ENCODE assay signal across 8 cellular contexts in the genomic region with DNA sequence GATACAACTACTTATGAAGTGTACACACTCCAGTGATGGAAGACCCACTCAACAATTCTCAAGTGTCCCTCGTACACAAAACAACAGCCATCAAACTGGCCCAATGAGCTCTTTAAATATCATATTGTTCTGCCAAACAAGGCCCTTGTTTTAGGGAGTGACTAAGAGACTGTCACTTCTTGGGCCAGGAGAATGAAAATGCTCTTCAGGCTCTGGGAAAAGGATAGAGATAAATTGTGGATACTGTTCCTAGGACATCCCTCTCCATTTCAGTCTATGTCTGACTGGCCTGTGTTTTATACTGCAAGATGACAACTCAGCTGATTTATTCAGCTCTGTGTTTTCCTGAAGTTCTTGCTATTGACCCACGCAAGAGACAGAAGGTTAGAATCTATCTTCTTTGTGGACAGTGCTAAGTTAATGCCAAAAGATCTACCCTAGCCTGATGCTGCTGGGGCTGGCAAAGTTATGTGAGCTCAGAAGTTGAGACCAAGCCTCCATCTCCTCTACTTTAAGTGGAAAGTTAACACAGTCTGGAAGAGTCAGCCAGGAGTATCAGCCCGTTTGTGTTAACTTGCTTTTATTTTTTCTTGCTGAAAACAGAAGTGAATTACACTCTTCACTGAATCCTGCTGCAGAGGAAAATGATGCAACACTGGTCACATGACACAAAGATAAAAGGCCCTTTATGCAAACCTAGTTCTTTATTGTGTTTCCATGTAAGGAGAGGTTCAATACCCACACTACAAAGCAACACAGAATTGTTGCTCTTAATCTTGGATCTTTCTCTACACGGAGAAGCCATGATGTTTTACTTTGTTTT. TPM values are rescaled to one million over a fixed set of nuclear protein-coding genes. Genes with fewer than 3 reads are reported as not detected.
DNase-seq lines count a peak whose midpoint lies in the region; ATAC-seq and TF ChIP-seq lines count a peak whose summit lies in the region.

No MANE protein-coding gene starts in this region.

- H3K4me2 ChIP-seq in mammary epithelial cell (ENCODE audit: insufficient read depth, low read depth, low read length), result no peak overlapping the region

- ATAC-seq in HG03439 (IDR thresholded peaks at IDR 0.05; ENCODE audit: unreplicated experiment), result no peak

- H2AFZ ChIP-seq in mammary epithelial cell (ENCODE audit: low read depth, low read length), result peak overlapping the region; percentile 62

- WGBS in mammary epithelial cell (ENCODE audit: low coverage, missing lambda C conversion rate), result 61% methylated on average over 4 of the region's 4 CpGs

- intact Hi-C loops in mammary epithelial cell (cut with micrococcal nuclease), result no loop called here

- TF ChIP-seq CTCF in mammary epithelial cell (conservative IDR thresholded peaks at IDR 0.05 in 1 of 2, IDR thresholded peaks at IDR 0.05 in 1 of 2; ENCODE audit: extremely low read depth in 1 of 2, insufficient read depth in 1 of 2, low read depth in 1 of 2, low read length in 2 of 2), result no peak

- H3K4me3 ChIP-seq in mammary epithelial cell (replicated peaks in 1 of 3; ENCODE audit: insufficient read depth in 1 of 3, low read depth in 2 of 3, low read length in 3 of 3), result no peak overlapping the region

- in situ Hi-C loops in mammary epithelial cell (cut with MboI; ENCODE audit: low sequenced_read_pairs in 2 of 2), result no loop called here

- CTCF ChIA-PET in mammary epithelial cell (lab: Charles Lee; ENCODE audit: low non-redundant PET), result no interaction called here

- DNase-seq in GM03348 (ENCODE audit: low spot score) (peak; percentile 26), NCI-H345 (lab: John Stamatoyannopoulos, UW) (peak; percentile 65), mammary epithelial cell (peak; percentile 17), medulla oblongata (ENCODE audit: extremely low spot score) (peak; percentile 90), EL (no peak), GM19240 (ENCODE audit: insufficient read length, low spot score) (no peak)
- no peak for DNase-seq in effector CD4-positive, alpha-beta T cell

- dilution Hi-C loops in mammary epithelial cell (cut with HindIII; ENCODE audit: low sequenced_read_pairs), result no loop called here

- no peaks in the 10 kb centered on the region for H3K27me3 ChIP-seq in mammary epithelial cell (ENCODE audit: insufficient read depth, low read length)

- H3K79me2 ChIP-seq in mammary epithelial cell (ENCODE audit: insufficient read depth, low read length), result no peaks in the 10 kb centered on the region

- BruUV-seq in mammary epithelial cell (replicated peaks; lab: Mats Ljungman, UMichigan), result no TSS peak

- no peak overlapping the region for H3K9ac ChIP-seq in mammary epithelial cell (ENCODE audit: insufficient read depth, low read length)

- H3K27ac ChIP-seq in mammary epithelial cell (ENCODE audit: insufficient read depth, low read depth, low read length), result no peak overlapping the region

- H3K36me3 ChIP-seq in mammary epithelial cell (ENCODE audit: insufficient read depth, low read length), result no peaks in the 10 kb centered on the region

- no peaks in the 10 kb centered on the region for H4K20me1 ChIP-seq in mammary epithelial cell (ENCODE audit: insufficient read depth, low read length)

- peaks cover 5% of the 10 kb centered on the region for H3K4me1 ChIP-seq in mammary epithelial cell (ENCODE audit: insufficient read depth, low read length)

- no peaks in the 10 kb centered on the region for H3K9me3 ChIP-seq in mammary epithelial cell (replicated peaks; ENCODE audit: insufficient read depth, low read length)

RNA-seq across cellular contexts. Expression of a gene that starts 14.6 kb away (rescaled TPM):
- total RNA-seq in mammary epithelial cell, result 10 to 100 TPM in 1 of 2 donors, 1 to 10 TPM in 1; 5.8 to 23.0 TPM
- 2.5 TPM for polyA plus RNA-seq in mammary epithelial cell
- polyA minus RNA-seq in mammary epithelial cell, result 3.3 TPM

Comparison
In these comparisons a context has a peak if more than half of its experiments do, and no peak if none do; other contexts are left out.
1. DNase-seq: peak in GM03348 (single experiment), NCI-H345 (single experiment), mammary epithelial cell (single experiment) and medulla oblongata (single experiment); none in EL (single experiment), GM19240 (single experiment) and effector CD4-positive, alpha-beta T cell (single experiment).